8 cellular contexts compared by ENCODE assay signal in genomic region chrX:40734956-40735317, GRCh38. TPM values are rescaled to one million over a fixed set of nuclear protein-coding genes. Genes with fewer than 3 reads are reported as not detected.
DNase-seq lines count a peak whose midpoint lies in the region; ATAC-seq, FAIRE-seq and TF ChIP-seq lines count a peak whose summit lies in the region.

No MANE protein-coding gene starts in this region.

- no peak overlapping the region for H2AFZ ChIP-seq in OCI-LY3 (ENCODE audit: low read depth, low read length)

- no peak for TF ChIP-seq CTCF in OCI-LY3 (IDR thresholded peaks at IDR 0.05; ENCODE audit: low read depth, low read length)
- TF ChIP-seq CTCF in brain (conservative IDR thresholded peaks at IDR 0.05), result no peak

- no peaks in the 10 kb centered on the region for H3K36me3 ChIP-seq in OCI-LY3 (replicated peaks; ENCODE audit: low read depth, low read length)

- ATAC-seq in activated CD4-positive, alpha-beta T cell treated with anti-CD3 and anti-CD28 coated beads for 36 hours, result peak; percentile 2
- ATAC-seq in GM21717 (IDR thresholded peaks at IDR 0.05; ENCODE audit: unreplicated experiment), result no peak

- peaks cover 6% of the 10 kb centered on the region for H3K36me3 Mint-ChIP-seq in activated CD4-positive, alpha-beta T cell treated with anti-CD3 and anti-CD28 coated beads for 36 hours (ENCODE audit: low read depth)
- peaks cover 5% of the 10 kb centered on the region for H3K36me3 Mint-ChIP-seq in brain

- peak overlapping the region; percentile 84 for H3K4me3 Mint-ChIP-seq in activated CD4-positive, alpha-beta T cell treated with anti-CD3 and anti-CD28 coated beads for 36 hours
- peak overlapping the region; percentile 87 to 93 (median 93) for H3K4me3 Mint-ChIP-seq in brain

- H3K27me3 ChIP-seq in OCI-LY3 (ENCODE audit: low read depth, low read length), result no peaks in the 10 kb centered on the region

- no peaks in the 10 kb centered on the region for H3K27me3 Mint-ChIP-seq in activated CD4-positive, alpha-beta T cell treated with anti-CD3 and anti-CD28 coated beads for 36 hours
- H3K27me3 Mint-ChIP-seq in brain, result no peaks in the 10 kb centered on the region

- no peak for FAIRE-seq in urothelium cell line (lab: Jason Lieb, UNC)

- H3K4me3 ChIP-seq in OCI-LY3 (ENCODE audit: low read length), result peak overlapping the region; percentile 90

- peaks cover 53% of the 10 kb centered on the region for H3K79me2 ChIP-seq in OCI-LY3 (ENCODE audit: low read length)

- peak overlapping the region; percentile 89 for H3K27ac Mint-ChIP-seq in activated CD4-positive, alpha-beta T cell treated with anti-CD3 and anti-CD28 coated beads for 36 hours
- H3K27ac Mint-ChIP-seq in brain, result peak overlapping the region; percentile 91 to 96 (median 96)

- peaks cover 34% of the 10 kb centered on the region for H3K4me1 ChIP-seq in OCI-LY3 (ENCODE audit: low read length)

- H3K27ac ChIP-seq in OCI-LY3 (ENCODE audit: low read length), result peak overlapping the region; percentile 91

- no peaks in the 10 kb centered on the region for H3K9me3 Mint-ChIP-seq in activated CD4-positive, alpha-beta T cell treated with anti-CD3 and anti-CD28 coated beads for 36 hours (ENCODE audit: low read depth)
- H3K9me3 Mint-ChIP-seq in brain, result peaks cover 0 to 3% (median 0%) of the 10 kb centered on the region in 5 experiments

- DNase-seq in activated CD4-positive, alpha-beta T cell treated with anti-CD3 and anti-CD28 coated beads for 36 hours, result peak; percentile 50
- no peak for DNase-seq in activated CD4-positive, alpha-beta T cell treated with anti-CD3 and anti-CD28 coated beads for 1 hour
- DNase-seq in left kidney (ENCODE audit: low read depth, low spot score), result peak; percentile 59
- peak; percentile 10 for DNase-seq in stimulated activated CD8-positive, alpha-beta memory T cell treated with anti-CD3 and anti-CD28 coated beads, Interleukin-12 subunit alpha, Interleukin-12 subunit beta, amount 100 ng/mL, for 1 hour (ENCODE audit: low read depth)
- no peak for DNase-seq in urothelium cell line (ENCODE audit: low spot score)

- H3K4me2 ChIP-seq in OCI-LY3 (ENCODE audit: low read length), result peak overlapping the region; percentile 79

- POLR2A ChIA-PET in activated CD4-positive, alpha-beta T cell treated with anti-CD3 and anti-CD28 coated beads for 36 hours (lab: Charles Lee), result interaction anchor here (1.0 kb wide), 1 partner anchor 350 kb away, joined by 5 read pairs; the partner anchor contains the start of gene USP9X

- no peaks in the 10 kb centered on the region for H3K9me3 ChIP-seq in OCI-LY3 (ENCODE audit: insufficient read depth, low read length)

- H3K9ac ChIP-seq in OCI-LY3 (ENCODE audit: low read length), result peak overlapping the region; percentile 82

- H3K4me1 Mint-ChIP-seq in activated CD4-positive, alpha-beta T cell treated with anti-CD3 and anti-CD28 coated beads for 36 hours, result peaks cover 49% of the 10 kb centered on the region
- H3K4me1 Mint-ChIP-seq in brain, result peaks cover 37% of the 10 kb centered on the region

- H4K20me1 ChIP-seq in OCI-LY3 (ENCODE audit: insufficient read depth, low read length), result peaks cover 27% of the 10 kb centered on the region

- CTCF ChIA-PET in activated CD4-positive, alpha-beta T cell treated with anti-CD3 and anti-CD28 coated beads for 36 hours (lab: Charles Lee), result interaction anchor here (0.6 to 1.1 kb wide), 4 partner anchors 83 to 620 kb away, joined by 3 to 4 read pairs (median 3); no protein-coding TSS in a partner anchor

- intact Hi-C loops in activated CD4-positive, alpha-beta T cell treated with anti-CD3 and anti-CD28 coated beads for 36 hours (cut with DNase I, micrococcal nuclease), result loop anchor here (1.0 to 10.0 kb wide), 10 partner anchors 50 to 963 kb away; partner anchors contain the start of genes ATP6AP2 (in 1 of the 2) and CXorf38 (in 1 of the 2)

RNA-seq across cellular contexts. Expression of gene MED14, which starts 0.4 kb away (rescaled TPM):
- total RNA-seq in activated CD4-positive, alpha-beta T cell treated with anti-CD3 and anti-CD28 coated beads for 36 hours, result 10 to 100 TPM; 51.0 to 60.1 TPM
- polyA plus RNA-seq in brain (ENCODE audit: insufficient read depth, low read depth, low replicate concordance), result 31.3 TPM

Comparison
In these comparisons a context has a peak if more than half of its experiments do, and no peak if none do; other contexts are left out.
1. DNase-seq: peak in activated CD4-positive, alpha-beta T cell treated with anti-CD3 and anti-CD28 coated beads for 36 hours (single experiment), left kidney (single experiment) and stimulated activated CD8-positive, alpha-beta memory T cell treated with anti-CD3 and anti-CD28 coated beads, Interleukin-12 subunit alpha, Interleukin-12 subunit beta, amount 100 ng/mL, for 1 hour (single experiment); none in activated CD4-positive, alpha-beta T cell treated with anti-CD3 and anti-CD28 coated beads for 1 hour (single experiment) and urothelium cell line (single experiment).